26 cellular contexts compared by ENCODE assay signal in genomic region chr14:94367896-94368590, GRCh38. TPM values are rescaled to one million over a fixed set of nuclear protein-coding genes. Genes with fewer than 3 reads are reported as not detected.
"Had no signal": no experiment of that assay in that cellular context is flagged by ENCODE, and none has a peak within 500 bp of the region (broad histone marks: within the 10 kb centered on the region; RNA-seq: fewer than 3 reads in every experiment).

No MANE protein-coding gene starts in this region.

- H3K9me3 ChIP-seq: esophagus muscularis mucosa, heart right ventricle, left ventricle myocardium inferior, right atrium auricular region, thoracic aorta, vagina had no signal

- H3K27ac ChIP-seq: esophagus muscularis mucosa, foreskin keratinocyte, heart right ventricle, left ventricle myocardium inferior, right atrium auricular region, thoracic aorta, vagina had no signal

- ATAC-seq: activated naive CD8-positive, alpha-beta T cell treated with anti-CD3 and anti-CD28 coated beads, Interleukin-2, amount 50 U/mL, for 24 hours; activated T-cell treated with anti-CD3 and anti-CD28 coated beads, Interleukin-2, amount 50 U/mL, for 4 hours; foreskin keratinocyte; stimulated activated naive CD8-positive, alpha-beta T cell treated with anti-CD3 and anti-CD28 coated beads, Interleukin-15, Interleukin-2, amounts not matched to agents 100 U/mL and 50 U/mL, for 24 hours had no signal

- H3K4me3 ChIP-seq: esophagus muscularis mucosa, heart right ventricle, left ventricle myocardium inferior, lung, right atrium auricular region, thoracic aorta, vagina had no signal

- H3K36me3 ChIP-seq: esophagus muscularis mucosa, heart right ventricle, left ventricle myocardium inferior, right atrium auricular region, thoracic aorta, vagina had no signal

- H3K27me3 ChIP-seq: esophagus muscularis mucosa, foreskin keratinocyte, right atrium auricular region, vagina had no signal

- DNase-seq: activated CD4-positive, alpha-beta memory T cell treated with anti-CD3 and anti-CD28 coated beads for 36 hours; activated CD4-positive, alpha-beta T cell treated with anti-CD3 and anti-CD28 coated beads, Interleukin-2, amount 10 ng/mL, durations not matched to agents 24 days and 14 days; activated CD8-positive, alpha-beta memory T cell treated with anti-CD3 and anti-CD28 coated beads, Interleukin-2, amount 50 U/mL, for 48 hours; activated naive CD8-positive, alpha-beta T cell treated with anti-CD3 and anti-CD28 coated beads, Interleukin-2, amount 50 U/mL, for 24 hours; activated T-cell treated with anti-CD3 and anti-CD28 coated beads, Interleukin-2, amount 50 U/mL, for 4 hours; amygdala; caudate nucleus; foreskin keratinocyte; heart right ventricle; left ventricle myocardium inferior; stimulated activated CD4-positive, alpha-beta T cell treated with anti-CD3 and anti-CD28 coated beads, Interleukin-12 subunit alpha, Interleukin-12 subunit beta, amount 100 ng/mL, for 4 hours; stimulated activated CD4-positive, alpha-beta T cell treated with anti-CD3 and anti-CD28 coated beads, Interleukin-4, amount 100 ng/mL, for 1 hour; stimulated activated naive CD8-positive, alpha-beta T cell treated with anti-CD3 and anti-CD28 coated beads, Interleukin-15, Interleukin-2, amounts not matched to agents 100 U/mL and 50 U/mL, for 24 hours; T-helper 1 cell had no signal

- H3K4me1 ChIP-seq: esophagus muscularis mucosa, foreskin keratinocyte, heart right ventricle, left ventricle myocardium inferior, right atrium auricular region, vagina had no signal

RNA-seq across cellular contexts. Expression of gene SERPINA2, which starts 1.5 kb away (rescaled TPM):
- total RNA-seq: activated CD4-positive, alpha-beta memory T cell treated with anti-CD3 and anti-CD28 coated beads for 36 hours; activated CD4-positive, alpha-beta T cell treated with anti-CD3 and anti-CD28 coated beads, Interleukin-2, amount 10 ng/mL, durations not matched to agents 24 days and 14 days; activated T-cell treated with anti-CD3 and anti-CD28 coated beads, Interleukin-2, amount 50 U/mL, for 4 hours; activated T-helper 2 cell treated with anti-CD3 and anti-CD28 coated beads, Interferon-gamma antibody, Interleukin-2, Interleukin-4, amounts not matched to agents 10 μg/mL and 5 μg/mL and 100 μg/mL, durations not matched to agents 14 hours and 24 hours and 36 hours; chondrocyte; esophagus muscularis mucosa; foreskin keratinocyte; glomerular endothelial cell; heart right ventricle; left ventricle myocardium inferior; lung; mucosa of gallbladder; omental fat pad; pulmonary artery endothelial cell; right atrium auricular region; skeletal muscle tissue; thoracic aorta; vagina had no signal

RNA-seq across cellular contexts. Expression of gene SERPINA1, which starts 20.4 kb away (rescaled TPM):
- total RNA-seq: pulmonary artery endothelial cell had no signal

RNA-seq across cellular contexts. Expression of gene SERPINA6, which starts 44.9 kb away (rescaled TPM):
- total RNA-seq: activated CD4-positive, alpha-beta memory T cell treated with anti-CD3 and anti-CD28 coated beads for 36 hours; activated CD4-positive, alpha-beta T cell treated with anti-CD3 and anti-CD28 coated beads, Interleukin-2, amount 10 ng/mL, durations not matched to agents 24 days and 14 days; activated T-cell treated with anti-CD3 and anti-CD28 coated beads, Interleukin-2, amount 50 U/mL, for 4 hours; activated T-helper 2 cell treated with anti-CD3 and anti-CD28 coated beads, Interferon-gamma antibody, Interleukin-2, Interleukin-4, amounts not matched to agents 10 μg/mL and 5 μg/mL and 100 μg/mL, durations not matched to agents 14 hours and 24 hours and 36 hours; chondrocyte; esophagus muscularis mucosa; foreskin keratinocyte; glomerular endothelial cell; heart right ventricle; left ventricle myocardium inferior; pulmonary artery endothelial cell; right atrium auricular region; skeletal muscle tissue; thoracic aorta; vagina had no signal
